8 cellular contexts compared by ENCODE assay signal in genomic region chr6:134240664-134241431, GRCh38.
DNase-seq lines count a peak whose midpoint lies in the region; ATAC-seq lines count a peak whose summit lies in the region.

No MANE protein-coding gene starts in this region.

- ATAC-seq in GM18498 (IDR thresholded peaks at IDR 0.05; ENCODE audit: unreplicated experiment): no peak

- H3K4me1 Mint-ChIP-seq in activated naive CD8-positive, alpha-beta T cell (ENCODE audit: low read depth): peaks cover 64% of the 10 kb centered on the region

- H3K9me3 Mint-ChIP-seq in activated naive CD8-positive, alpha-beta T cell (ENCODE audit: low read depth): no peaks in the 10 kb centered on the region

- H3K27ac Mint-ChIP-seq in activated naive CD8-positive, alpha-beta T cell: peak overlapping the region; percentile 90

- DNase-seq in SIG-M5 treated with dmso at 0.1 percent for 504 hours (lab: John Stamatoyannopoulos, UW; ENCODE audit: unreplicated experiment) (peak; percentile 75), SIG-M5 (lab: John Stamatoyannopoulos, UW) (no peak), posterior vena cava (ENCODE audit: low spot score) (peak; percentile 92), ureter (ENCODE audit: low spot score) (peak; percentile 69), EL (no peak), NCI-H2029 (lab: John Stamatoyannopoulos, UW) (no peak)

- H3K4me3 Mint-ChIP-seq in activated naive CD8-positive, alpha-beta T cell: peak overlapping the region; percentile 59

- intact Hi-C loops in posterior vena cava (cut with DNase I): no loop called here

- H3K27me3 Mint-ChIP-seq in activated naive CD8-positive, alpha-beta T cell: no peaks in the 10 kb centered on the region

- H3K36me3 Mint-ChIP-seq in activated naive CD8-positive, alpha-beta T cell: peaks cover 7% of the 10 kb centered on the region

Comparison
In these comparisons a context has a peak if more than half of its experiments do, and no peak if none do; other contexts are left out.
1. DNase-seq: peak in SIG-M5 treated with dmso at 0.1 percent for 504 hours (single experiment), posterior vena cava (single experiment) and ureter (single experiment); none in SIG-M5 (single experiment), EL (single experiment) and NCI-H2029 (single experiment).